ENCODE assay signal across 1 cellular context in the genomic region with DNA sequence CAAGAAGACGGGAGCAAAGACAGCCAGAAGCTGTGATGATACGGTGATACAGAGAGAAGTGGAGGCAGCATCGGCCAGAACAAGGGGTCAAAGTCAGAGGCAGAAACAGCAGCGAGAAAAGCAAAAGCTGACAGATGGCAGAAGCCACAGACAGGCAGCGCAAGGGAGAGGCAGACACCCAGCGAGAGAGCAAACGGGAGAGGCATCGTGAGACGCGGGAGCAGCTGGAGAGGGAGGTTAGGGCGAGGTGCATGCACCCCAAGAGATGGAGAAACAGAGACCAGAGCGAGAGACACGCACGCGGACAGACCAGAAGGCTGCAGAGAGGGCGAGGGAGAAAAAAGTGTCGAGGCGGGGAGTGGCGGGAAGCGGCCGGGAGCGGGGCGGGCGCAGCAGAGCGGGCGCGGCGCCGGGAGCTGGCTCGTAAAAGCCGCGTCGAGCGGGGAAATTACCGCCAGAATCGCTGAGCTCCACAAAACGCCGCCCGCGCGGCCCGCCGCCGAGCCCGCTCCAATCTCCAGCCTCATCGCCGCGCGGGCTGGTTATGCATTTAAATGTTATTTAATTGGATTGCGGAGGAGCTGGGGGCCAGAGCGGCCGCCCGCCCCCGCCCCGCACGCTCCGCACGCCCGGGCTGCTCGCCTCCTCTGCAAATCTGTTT.
A peak's percentile ranks its signal among the peaks of the same experiment; 100 is the strongest.
TF ChIP-seq lines count a peak whose summit lies in the region.

No MANE protein-coding gene starts in this region.

TF ChIP-seq in K562, 482 proteins besides CTCF, POLR2A, EP300 and RAD21 (continued from another document and continues in another):
- TF ChIP-seq HINFP (tag; conservative IDR thresholded peaks at IDR 0.05; ENCODE audit: low read depth), result no peak
- TF ChIP-seq E4F1 (CRISPR knock-in tag; IDR thresholded peaks at IDR 0.05; ENCODE audit: borderline replicate concordance), result no peak
- peak; percentile 46; the same call in 1 of the 2 replicates for TF ChIP-seq EZH2 (IDR thresholded peaks at IDR 0.05; ENCODE audit: borderline replicate concordance, low read depth, low read length)
- TF ChIP-seq SUPT5H (IDR thresholded peaks at IDR 0.05), result no peak
- no peak for TF ChIP-seq MCM5 (IDR thresholded peaks at IDR 0.05; ENCODE audit: low read depth)
- TF ChIP-seq E2F6 (IDR thresholded peaks at IDR 0.05; ENCODE audit: borderline replicate concordance in 1 of 2, extremely low read depth in 1 of 2, insufficient read depth in 1 of 2, insufficient read length in 1 of 2, low read depth in 1 of 2, low read length in 1 of 2, poor library complexity in 1 of 2, severe bottlenecking in 1 of 2), result peak; percentile 38 to 78
- TF ChIP-seq L3MBTL2 (IDR thresholded peaks at IDR 0.05), result peak; percentile 55; the same call in 1 of the 2 replicates
- peak; percentile 64 for TF ChIP-seq ZBTB33 (CRISPR knock-in tag; IDR thresholded peaks at IDR 0.05)
- 0 out of 2 replicates have a peak, but pooled peaks have one; percentile 34 for TF ChIP-seq E2F3 (CRISPR knock-in tag; IDR thresholded peaks at IDR 0.05)
- TF ChIP-seq POLR2G (IDR thresholded peaks at IDR 0.05; ENCODE audit: low read depth, low read length), result 0 out of 2 replicates have a peak, but pooled peaks have one; percentile 43
- TF ChIP-seq ZNF518B (CRISPR knock-in tag; IDR thresholded peaks at IDR 0.05), result no peak
- 0 out of 2 replicates have a peak, but pooled peaks have one; percentile 14 for TF ChIP-seq MAX (CRISPR knock-in tag; IDR thresholded peaks at IDR 0.05)
- peak; percentile 14; the same call in 1 of the 2 replicates for TF ChIP-seq C11orf30 (IDR thresholded peaks at IDR 0.05; ENCODE audit: low read depth)
- TF ChIP-seq ZNF23 (CRISPR knock-in tag; IDR thresholded peaks at IDR 0.05), result no peak
- no peak for TF ChIP-seq TAL1 (IDR thresholded peaks at IDR 0.05)
- no peak for TF ChIP-seq RBFOX2 (IDR thresholded peaks at IDR 0.05; ENCODE audit: low read depth, low read length)
- peak; percentile 33 for TF ChIP-seq CCNT2 (IDR thresholded peaks at IDR 0.05; ENCODE audit: borderline replicate concordance, extremely low read depth, insufficient read length, low read depth, low read length)
- TF ChIP-seq ATF6 (CRISPR knock-in tag; IDR thresholded peaks at IDR 0.05), result no peak
- TF ChIP-seq MTA1 (IDR thresholded peaks at IDR 0.05; ENCODE audit: borderline replicate concordance), result no peak
- TF ChIP-seq EGR1 (conservative IDR thresholded peaks at IDR 0.05), result peak; percentile 46; the same call in 1 of the 2 replicates
- no peak for TF ChIP-seq ZNF436 (CRISPR knock-in tag; IDR thresholded peaks at IDR 0.05)
- no peak for TF ChIP-seq IFI16 (CRISPR knock-in tag; IDR thresholded peaks at IDR 0.05)
- no peak for TF ChIP-seq MAFK (IDR thresholded peaks at IDR 0.05; ENCODE audit: low read length)
- no peak for TF ChIP-seq HMG20A (CRISPR knock-in tag; conservative IDR thresholded peaks at IDR 0.05)
- TF ChIP-seq HDAC3 (IDR thresholded peaks at IDR 0.05; ENCODE audit: borderline replicate concordance, partially characterized antibody), result no peak
